In genomic region chr17:10744509-10745000, GRCh38 we compare ENCODE assay signal across 1 cellular context.
A peak's percentile ranks its signal among the peaks of the same experiment; 100 is the strongest.
TF ChIP-seq lines count a peak whose summit lies in the region.

No MANE protein-coding gene starts in this region.

TF ChIP-seq in HepG2, 621 proteins besides CTCF, POLR2A, EP300 and RAD21 (continued from another document and continues in another):
- TF ChIP-seq ZNF609 (CRISPR knock-in tag; IDR thresholded peaks at IDR 0.05; ENCODE audit: borderline replicate concordance) (peak; percentile 63), PBX3 (CRISPR knock-in tag; IDR thresholded peaks at IDR 0.05; ENCODE audit: borderline replicate concordance) (no peak), ZNF704 (CRISPR knock-in tag; IDR thresholded peaks at IDR 0.05; ENCODE audit: borderline replicate concordance) (no peak), PAF1 (CRISPR knock-in tag; IDR thresholded peaks at IDR 0.05) (no peak), REXO4 (CRISPR knock-in tag; IDR thresholded peaks at IDR 0.05; ENCODE audit: borderline replicate concordance) (no peak), GATAD1 (CRISPR knock-in tag; IDR thresholded peaks at IDR 0.05) (no peak), HNRNPH1 (optimal IDR thresholded peaks at IDR 0.05; ENCODE audit: low read depth, low read length) (no peak), ZKSCAN1 (IDR thresholded peaks at IDR 0.05; ENCODE audit: low read length) (no peak), ZNF280B (CRISPR knock-in tag; IDR thresholded peaks at IDR 0.05; ENCODE audit: borderline replicate concordance) (no peak), SOX6 (IDR thresholded peaks at IDR 0.05) (no peak), SOX6 (CRISPR knock-in tag; IDR thresholded peaks at IDR 0.05) (peak; percentile 56; the same call in 1 of the 2 replicates), ZNF784 (CRISPR knock-in tag; IDR thresholded peaks at IDR 0.05; ENCODE audit: borderline replicate concordance) (no peak), ZNF629 (CRISPR knock-in tag; conservative IDR thresholded peaks at IDR 0.05) (no peak), ARNT (IDR thresholded peaks at IDR 0.05) (no peak), IKZF5 (CRISPR knock-in tag; IDR thresholded peaks at IDR 0.05) (no peak), SRSF1 (optimal IDR thresholded peaks at IDR 0.05; ENCODE audit: low read depth, low read length) (no peak), FOXA1 (IDR thresholded peaks at IDR 0.05) (no peak), FOXA1 (CRISPR knock-in tag; IDR thresholded peaks at IDR 0.05) (peak; percentile 41; the same call in 1 of the 2 replicates), ZBTB34 (CRISPR knock-in tag; IDR thresholded peaks at IDR 0.05) (no peak), SNAPC5 (CRISPR knock-in tag; IDR thresholded peaks at IDR 0.05; ENCODE audit: borderline replicate concordance) (no peak), ZNF687 (CRISPR knock-in tag; IDR thresholded peaks at IDR 0.05) (no peak), SKIL (CRISPR knock-in tag; IDR thresholded peaks at IDR 0.05; ENCODE audit: borderline replicate concordance) (no peak), HOXD1 (CRISPR knock-in tag; IDR thresholded peaks at IDR 0.05) (no peak), ZNF564 (CRISPR knock-in tag; IDR thresholded peaks at IDR 0.05) (no peak), PAXIP1 (CRISPR knock-in tag; conservative IDR thresholded peaks at IDR 0.05) (peak; percentile 54), SATB2 (CRISPR knock-in tag; IDR thresholded peaks at IDR 0.05) (no peak), ELF3 (CRISPR knock-in tag; IDR thresholded peaks at IDR 0.05) (no peak), ARID3A (IDR thresholded peaks at IDR 0.05; ENCODE audit: low read depth, low read length) (peak; percentile 30; the same call in 1 of the 2 replicates), FOXM1 (CRISPR knock-in tag; IDR thresholded peaks at IDR 0.05) (no peak), ZNF549 (CRISPR knock-in tag; IDR thresholded peaks at IDR 0.05) (no peak)
